In the genomic region with DNA sequence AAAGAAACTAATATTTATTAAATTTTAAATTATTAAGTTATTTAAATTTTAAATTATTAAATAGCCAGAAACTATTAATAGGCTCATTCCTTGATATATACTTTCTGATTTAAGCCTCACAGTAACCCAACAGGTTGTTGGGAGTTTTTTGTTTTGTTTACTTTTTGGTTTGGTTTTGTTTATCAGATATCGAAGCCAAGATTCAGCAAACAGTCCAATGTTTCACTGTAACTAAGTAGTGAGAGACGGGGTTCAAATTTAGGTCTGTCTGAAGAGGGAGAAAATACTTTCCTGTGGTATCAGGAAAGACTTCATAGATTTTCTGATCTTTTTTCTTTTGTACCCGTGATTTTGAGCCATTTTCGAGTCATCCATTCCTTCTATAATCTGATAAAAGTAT, we compare ENCODE assay signal across 37 cellular contexts. TPM values are rescaled to one million over a fixed set of nuclear protein-coding genes. Genes with fewer than 3 reads are reported as not detected.
"Had no signal": no experiment of that assay in that cellular context is flagged by ENCODE, and none has a peak within 500 bp of the region (broad histone marks: within the 10 kb centered on the region; RNA-seq: fewer than 3 reads in every experiment).

No MANE protein-coding gene starts in this region.

- H3K4me3 ChIP-seq: adrenal gland, ascending aorta, body of pancreas, breast epithelium, cardiac muscle cell had no signal

- DNase-seq: activated effector memory CD4-positive, alpha-beta T cell treated with anti-CD3 and anti-CD28 coated beads, Interleukin-2, amount 50 U/mL, for 16 hours; activated effector memory CD4-positive, alpha-beta T cell treated with Interleukin-2 at 50 U/mL for 16 hours; activated gamma-delta T cell; activated gamma-delta T cell treated with Interleukin-2 at 50 U/mL for 16 hours; activated naive CD4-positive, alpha-beta T cell; activated naive CD4-positive, alpha-beta T cell treated with anti-CD3 and anti-CD28 coated beads for 36 hours; activated naive CD4-positive, alpha-beta T cell treated with anti-CD3 and anti-CD28 coated beads, Interleukin-2, amount 10 ng/mL, durations not matched to agents 7 days and 5 days; activated naive CD4-positive, alpha-beta T cell treated with anti-CD3 and anti-CD28 coated beads, Interleukin-2, amount 50 U/mL, for 16 hours; activated naive CD4-positive, alpha-beta T cell treated with Interleukin-2 at 50 U/mL for 16 hours; activated naive CD8-positive, alpha-beta T cell treated with anti-CD3 and anti-CD28 coated beads for 36 hours; activated naive CD8-positive, alpha-beta T cell treated with anti-CD3 and anti-CD28 coated beads, Interleukin-2, amount 10 ng/mL, durations not matched to agents 7 days and 5 days; activated naive CD8-positive, alpha-beta T cell treated with anti-CD3 and anti-CD28 coated beads, Interleukin-2, amount 50 U/mL, for 24 hours; activated T-cell treated with anti-CD3 and anti-CD28 coated beads, Interleukin-2, amount 50 U/mL, for 1 hour; activated T-cell treated with anti-CD3 and anti-CD28 coated beads, Interleukin-2, amount 50 U/mL, for 24 hours; activated T-cell treated with anti-CD3 and anti-CD28 coated beads, Interleukin-2, amount 50 U/mL, for 4 hours; activated T-cell treated with anti-CD3 and anti-CD28 coated beads, Interleukin-2, amount 50 U/mL, for 48 hours; activated T-cell treated with anti-CD3 and anti-CD28 coated beads, Interleukin-2, amount 50 U/mL, for 72 hours; adrenal gland; amniotic stem cell; amygdala; anterior cingulate cortex; aorta; body of pancreas; brain microvascular endothelial cell; caudate nucleus; central memory CD4-positive, alpha-beta T cell; cerebellar nuclear complex had no signal

- FAIRE-seq: astrocyte, bronchial epithelial cell had no signal

- H3K27ac ChIP-seq: adrenal gland, ascending aorta, body of pancreas, brain microvascular endothelial cell, breast epithelium, cardiac muscle cell had no signal

- H3K27me3 ChIP-seq: adrenal gland, ascending aorta, body of pancreas, brain microvascular endothelial cell, breast epithelium, cardiac muscle cell had no signal

- ATAC-seq: activated naive CD4-positive, alpha-beta T cell treated with anti-CD3 and anti-CD28 coated beads, Interleukin-2, amount 50 U/mL, for 72 hours; activated naive CD8-positive, alpha-beta T cell treated with anti-CD3 and anti-CD28 coated beads, Interleukin-2, amount 50 U/mL, for 24 hours; activated T-cell treated with anti-CD3 and anti-CD28 coated beads, Interleukin-2, amount 50 U/mL, for 4 hours; activated T-cell treated with anti-CD3 and anti-CD28 coated beads, Interleukin-2, amount 50 U/mL, for 72 hours; activated T-helper 17 cell treated with anti-CD3 and anti-CD28 coated beads, Interleukin-2, amount 50 U/mL, for 72 hours; body of pancreas had no signal

- H3K4me1 ChIP-seq: adrenal gland, ascending aorta, breast epithelium had no signal

- H3K36me3 ChIP-seq: adrenal gland, ascending aorta, brain microvascular endothelial cell, breast epithelium, cardiac muscle cell had no signal

- H3K9me3 ChIP-seq: adrenal gland, ascending aorta, body of pancreas, breast epithelium had no signal

RNA-seq across cellular contexts. Expression of a gene that starts 54.2 kb away (rescaled TPM):
- total RNA-seq: activated naive CD4-positive, alpha-beta T cell treated with anti-CD3 and anti-CD28 coated beads for 36 hours; activated naive CD4-positive, alpha-beta T cell treated with anti-CD3 and anti-CD28 coated beads, Interleukin-2, amount 50 U/mL, for 72 hours; activated naive CD8-positive, alpha-beta T cell treated with anti-CD3 and anti-CD28 coated beads for 36 hours; activated naive CD8-positive, alpha-beta T cell treated with anti-CD3 and anti-CD28 coated beads, Interleukin-2, amount 10 ng/mL, durations not matched to agents 7 days and 5 days; activated T-cell treated with anti-CD3 and anti-CD28 coated beads, Interleukin-2, amount 50 U/mL, for 4 hours; activated T-cell treated with anti-CD3 and anti-CD28 coated beads, Interleukin-2, amount 50 U/mL, for 72 hours; activated T-helper 1 cell treated with anti-CD3 and anti-CD28 coated beads, Interleukin-12 subunit alpha, Interleukin-12 subunit beta, Interleukin-2, Interleukin-4 antibody, amounts not matched to agents 30 ng/mL and 10 ng/mL and 1 ng/mL, durations not matched to agents 14 hours and 24 hours and 36 hours; activated T-helper 17 cell treated with anti-CD3 and anti-CD28 coated beads, Interleukin-2, amount 50 U/mL, for 72 hours; activated T-helper 2 cell treated with anti-CD3 and anti-CD28 coated beads, Interferon-gamma antibody, Interleukin-2, Interleukin-4, amounts not matched to agents 10 μg/mL and 5 μg/mL and 100 μg/mL, durations not matched to agents 14 hours and 24 hours and 36 hours; astrocyte; cardiac muscle cell; chondrocyte had no signal
